In the genomic region with DNA sequence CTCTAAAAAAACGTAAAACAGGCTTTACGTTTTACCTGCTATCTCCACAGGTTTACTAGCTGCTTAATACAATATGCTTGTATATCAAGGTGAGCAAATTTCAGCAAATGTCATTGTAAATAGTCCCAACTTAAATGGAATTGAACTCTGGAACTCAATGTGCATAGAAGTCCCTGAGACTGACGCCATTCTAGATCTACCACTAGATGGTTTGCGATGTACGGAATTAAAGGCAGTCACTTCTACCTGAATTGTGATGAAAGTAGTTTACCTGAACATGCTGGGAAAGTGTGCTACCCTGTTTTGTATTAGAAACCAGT, we compare ENCODE assay signal across 8 cellular contexts. TPM values are rescaled to one million over a fixed set of nuclear protein-coding genes. Genes with fewer than 3 reads are reported as not detected.
A peak's percentile ranks its signal among the peaks of the same experiment; 100 is the strongest.
DNase-seq lines count a peak whose midpoint lies in the region; ATAC-seq and TF ChIP-seq lines count a peak whose summit lies in the region.

No MANE protein-coding gene starts in this region.

- peak; percentile 17 for DNase-seq in CD1c-positive myeloid dendritic cell (ENCODE audit: extremely low spot score)
- DNase-seq in Jurkat, Clone E6-1 (ENCODE audit: low read depth, low spot score): no peak
- DNase-seq in ascending aorta (ENCODE audit: low spot score in 2 of 2): no peak
- DNase-seq in kidney tubule cell (ENCODE audit: low spot score): peak; percentile 27
- peak; percentile 64 for DNase-seq in superior temporal gyrus (ENCODE audit: extremely low spot score)

- intact Hi-C loops in ascending aorta (cut with DNase I): loop anchor here (5.0 to 10.0 kb wide), 4 partner anchors 146 to 1294 kb away; partner anchors contain the start of genes AHR, ANKMY2 and BZW2

- TF ChIP-seq CTCF in ascending aorta (IDR thresholded peaks at IDR 0.05): no peak

- peak overlapping the region; percentile 91 for H3K4me3 ChIP-seq in Jurkat, Clone E6-1 (ENCODE audit: low read length)
- H3K4me3 ChIP-seq in ascending aorta: peak overlapping the region; percentile 85 to 98

- H3K27ac ChIP-seq in ascending aorta: peak overlapping the region; percentile 95 to 99

- no peaks in the 10 kb centered on the region for H3K36me3 ChIP-seq in ascending aorta

- H3K4me1 ChIP-seq in ascending aorta: peaks cover 0 to 27% of the 10 kb centered on the region in 2 donors

- ATAC-seq in HG02642 (IDR thresholded peaks at IDR 0.05; ENCODE audit: poor library complexity, unreplicated experiment) (no peak), GM19455 (IDR thresholded peaks at IDR 0.05; ENCODE audit: unreplicated experiment) (no peak), GM21528 (IDR thresholded peaks at IDR 0.05; ENCODE audit: low FRiP score, unreplicated experiment) (no peak)

- no peaks in the 10 kb centered on the region for H3K27me3 ChIP-seq in ascending aorta

- H3K9me3 ChIP-seq in ascending aorta: no peaks in the 10 kb centered on the region

RNA-seq across cellular contexts. Expression of gene SNX13, which starts 0.8 kb away (rescaled TPM):
- polyA plus RNA-seq in Jurkat, Clone E6-1 (2012; ENCODE audit: insufficient read depth, insufficient read length): 24.2 TPM
- 26.2 TPM for total RNA-seq in ascending aorta

Comparison
In these comparisons a context has a peak if more than half of its experiments do, and no peak if none do; other contexts are left out.
1. DNase-seq: peak in CD1c-positive myeloid dendritic cell (single experiment), kidney tubule cell (single experiment) and superior temporal gyrus (single experiment); none in Jurkat, Clone E6-1 (single experiment) and ascending aorta (0 of 2).